25 cellular contexts compared by ENCODE assay signal in genomic region chr4:44342800-44343199, GRCh38.
"Had no signal": no experiment of that assay in that cellular context is flagged by ENCODE, and none has a peak within 500 bp of the region (broad histone marks: within the 10 kb centered on the region; RNA-seq: fewer than 3 reads in every experiment).

No MANE protein-coding gene starts in this region.

- H3K4me1 ChIP-seq: esophagus squamous epithelium, gastrocnemius medialis, heart right ventricle, left lung, lower lobe of right lung had no signal

- ATAC-seq: effector memory CD8-positive, alpha-beta T cell; esophagus mucosa; gastrocnemius medialis; heart right ventricle; left cardiac atrium; left lung; left ventricle myocardium superior; lower lobe of right lung; mucosa of descending colon; naive thymus-derived CD8-positive, alpha-beta T cell had no signal

- H3K27ac ChIP-seq: epithelial cell of prostate, esophagus squamous epithelium, gastrocnemius medialis, heart right ventricle, left lung, lower lobe of right lung had no signal

- H3K27me3 ChIP-seq: esophagus squamous epithelium, gastrocnemius medialis, heart right ventricle, left lung had no signal

- FAIRE-seq: islet of Langerhans, keratinocyte had no signal

- H3K9me3 ChIP-seq: esophagus squamous epithelium, gastrocnemius medialis, heart right ventricle, lower lobe of right lung had no signal

- DNase-seq: cortex of kidney; effector CD8-positive, alpha-beta T cell; effector memory CD8-positive, alpha-beta T cell; endodermal cell; erythroblast; esophagus squamous epithelium; foreskin fibroblast; foreskin melanocyte; gastrocnemius medialis; glutamatergic neuron; head of caudate nucleus; heart right ventricle; hippocampal formation; left cardiac atrium; left lung; left ventricle myocardium superior; lower lobe of right lung; mesenchymal stem cell; mucosa of descending colon; naive B cell; naive thymus-derived CD8-positive, alpha-beta T cell had no signal

- H3K4me3 ChIP-seq: esophagus squamous epithelium, gastrocnemius medialis, heart right ventricle, left lung, lower lobe of right lung, mucosa of descending colon had no signal

- H3K36me3 ChIP-seq: esophagus squamous epithelium, gastrocnemius medialis, heart right ventricle, left lung, lower lobe of right lung had no signal
